16 cellular contexts compared by ENCODE assay signal in the genomic region with DNA sequence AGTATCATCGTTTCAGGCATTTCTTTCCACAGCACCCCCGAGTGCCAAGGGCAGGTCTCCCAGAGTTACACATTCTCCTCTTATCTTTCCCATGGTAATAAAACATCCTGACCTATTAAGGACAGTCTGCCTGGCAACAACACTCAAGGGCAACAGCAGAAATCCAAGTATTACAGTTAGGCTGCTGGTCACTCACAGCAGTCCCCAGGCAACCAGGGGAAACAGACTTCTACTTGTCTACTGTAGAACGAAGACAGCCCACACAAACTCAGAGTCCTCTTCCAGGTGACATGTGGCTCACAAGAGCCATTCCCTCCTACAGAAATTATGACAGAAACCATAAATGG. TPM values are rescaled to one million over a fixed set of nuclear protein-coding genes. Genes with fewer than 3 reads are reported as not detected.
DNase-seq lines count a peak whose midpoint lies in the region; ATAC-seq and TF ChIP-seq lines count a peak whose summit lies in the region.
"Had no signal": no experiment of that assay in that cellular context is flagged by ENCODE, and none has a peak within 500 bp of the region (broad histone marks: within the 10 kb centered on the region; RNA-seq: fewer than 3 reads in every experiment).

No MANE protein-coding gene starts in this region.

- CTCF ChIA-PET in activated CD4-positive, alpha-beta memory T cell treated with anti-CD3 and anti-CD28 coated beads, Interleukin-2, amount 10 ng/mL, durations not matched to agents 7 days and 5 days (lab: Charles Lee), result interaction anchor here (0.8 to 2.4 kb wide), 2 partner anchors 42 to 46 kb away, joined by 3 to 7 read pairs; no protein-coding TSS in a partner anchor

- H3K27ac Mint-ChIP-seq in activated CD4-positive, alpha-beta memory T cell treated with anti-CD3 and anti-CD28 coated beads, Interleukin-2, amount 10 ng/mL, durations not matched to agents 7 days and 5 days, result no peak overlapping the region
- H3K27ac Mint-ChIP-seq: activated CD4-positive, alpha-beta memory T cell treated with anti-CD3 and anti-CD28 coated beads for 36 hours had no signal

- no peak overlapping the region for H3K4me2 ChIP-seq in mesenchymal stem cell (ENCODE audit: low read length, poor library complexity, severe bottlenecking)

- intact Hi-C loops in left ventricle myocardium inferior (cut with micrococcal nuclease), result no loop called here
- intact Hi-C loops in upper lobe of right lung (cut with DNase I), result no loop called here

- H3K4me3 Mint-ChIP-seq in activated CD4-positive, alpha-beta memory T cell treated with anti-CD3 and anti-CD28 coated beads, Interleukin-2, amount 10 ng/mL, durations not matched to agents 7 days and 5 days, result no peak overlapping the region
- H3K4me3 Mint-ChIP-seq: activated CD4-positive, alpha-beta memory T cell treated with anti-CD3 and anti-CD28 coated beads for 36 hours had no signal

- TF ChIP-seq CTCF in left ventricle myocardium inferior (IDR thresholded peaks at IDR 0.05; ENCODE audit: borderline replicate concordance), result no peak
- no peak for TF ChIP-seq CTCF in upper lobe of right lung (IDR thresholded peaks at IDR 0.05)

- H3K4me3 ChIP-seq in left ventricle myocardium inferior, result no peak overlapping the region
- H3K4me3 ChIP-seq in mesenchymal stem cell (ENCODE audit: insufficient read depth in 1 of 2, low read depth in 1 of 2, low read length in 2 of 2), result no peak overlapping the region
- no peak overlapping the region for H3K4me3 ChIP-seq in upper lobe of right lung
- H3K4me3 ChIP-seq: colonic mucosa, GM23248, suprapubic skin had no signal

- peak; percentile 32 for DNase-seq in NCI-H146 (lab: John Stamatoyannopoulos, UW)
- no peak for DNase-seq in NCI-H146 treated with DMSO at 0.1 percent for 48 hours (lab: John Stamatoyannopoulos, UW; ENCODE audit: unreplicated experiment)
- DNase-seq in left ventricle myocardium inferior, result no peak
- peak; percentile 33 for DNase-seq in mesenchymal stem cell
- DNase-seq in upper lobe of right lung, result no peak
- no peak for DNase-seq in NCI-H510A treated with DMSO at 0.1 percent for 48 hours (lab: John Stamatoyannopoulos, UW)
- DNase-seq in activated CD4-positive, alpha-beta memory T cell treated with anti-CD3 and anti-CD28 coated beads, Interleukin-2, amount 10 ng/mL, durations not matched to agents 7 days and 5 days, result no peak
- DNase-seq: activated CD4-positive, alpha-beta memory T cell treated with anti-CD3 and anti-CD28 coated beads for 36 hours; colonic mucosa; DMS79; GM23248; NCI-H2029; NCI-H526 treated with DMSO at 0.1 percent for 48 hours had no signal

- no peak overlapping the region for H4K91ac ChIP-seq in mesenchymal stem cell (ENCODE audit: low read length)

- H2BK120ac ChIP-seq in mesenchymal stem cell (ENCODE audit: low read depth, low read length), result no peak overlapping the region

- peaks cover 49% of the 10 kb centered on the region for H3K36me3 Mint-ChIP-seq in activated CD4-positive, alpha-beta memory T cell treated with anti-CD3 and anti-CD28 coated beads, Interleukin-2, amount 10 ng/mL, durations not matched to agents 7 days and 5 days (ENCODE audit: low read depth)

- no peak overlapping the region for H2BK15ac ChIP-seq in mesenchymal stem cell (ENCODE audit: low read depth, poor library complexity, severe bottlenecking)

- no peak overlapping the region for H2BK12ac ChIP-seq in mesenchymal stem cell (ENCODE audit: low read length in 2 of 2)

- H3K4me1 ChIP-seq in left ventricle myocardium inferior (peaks cover 20% of the 10 kb centered on the region), mesenchymal stem cell (ENCODE audit: control insufficient read depth, insufficient read depth, low read depth, low read length) (peaks cover 7% of the 10 kb centered on the region), upper lobe of right lung (peaks cover 5% of the 10 kb centered on the region)
- H3K4me1 ChIP-seq: colonic mucosa had no signal

- no peak overlapping the region for H2BK5ac ChIP-seq in mesenchymal stem cell (ENCODE audit: low read depth, low read length, poor library complexity, severe bottlenecking)

- peak overlapping the region; percentile 84 for H3K27ac ChIP-seq in left ventricle myocardium inferior (replicated peaks)
- H3K27ac ChIP-seq in mesenchymal stem cell (ENCODE audit: low read length, poor library complexity, severe bottlenecking), result no peak overlapping the region
- no peak overlapping the region for H3K27ac ChIP-seq in upper lobe of right lung
- H3K27ac ChIP-seq: 22Rv1, colonic mucosa, GM23248, suprapubic skin had no signal

- H3K9me3 ChIP-seq in left ventricle myocardium inferior (replicated peaks), result no peaks in the 10 kb centered on the region
- no peaks in the 10 kb centered on the region for H3K9me3 ChIP-seq in mesenchymal stem cell (ENCODE audit: control insufficient read depth, low read length)
- no peaks in the 10 kb centered on the region for H3K9me3 ChIP-seq in upper lobe of right lung
- H3K9me3 ChIP-seq: colonic mucosa, suprapubic skin had no signal

- peaks cover 4% of the 10 kb centered on the region for H3K4me1 Mint-ChIP-seq in activated CD4-positive, alpha-beta memory T cell treated with anti-CD3 and anti-CD28 coated beads, Interleukin-2, amount 10 ng/mL, durations not matched to agents 7 days and 5 days

- H3K27me3 Mint-ChIP-seq in activated CD4-positive, alpha-beta memory T cell treated with anti-CD3 and anti-CD28 coated beads, Interleukin-2, amount 10 ng/mL, durations not matched to agents 7 days and 5 days, result no peaks in the 10 kb centered on the region
- H3K27me3 Mint-ChIP-seq: activated CD4-positive, alpha-beta memory T cell treated with anti-CD3 and anti-CD28 coated beads for 36 hours had no signal

- H2AFZ ChIP-seq in mesenchymal stem cell (ENCODE audit: low read depth, low read length), result no peak overlapping the region
- H2AFZ ChIP-seq: GM23248 had no signal

- peaks cover 6% of the 10 kb centered on the region for H3K79me1 ChIP-seq in mesenchymal stem cell (replicated peaks; ENCODE audit: low read length, poor library complexity, severe bottlenecking)

- H3K27me3 ChIP-seq in left ventricle myocardium inferior (ENCODE audit: low read depth) (no peaks in the 10 kb centered on the region), mesenchymal stem cell (ENCODE audit: control insufficient read depth in 1 of 2, insufficient read depth in 1 of 2, low read length in 2 of 2) (no peaks in the 10 kb centered on the region), upper lobe of right lung (no peaks in the 10 kb centered on the region)
- H3K27me3 ChIP-seq: colonic mucosa, suprapubic skin had no signal

- peaks cover 2% of the 10 kb centered on the region for H3K9me3 Mint-ChIP-seq in activated CD4-positive, alpha-beta memory T cell treated with anti-CD3 and anti-CD28 coated beads, Interleukin-2, amount 10 ng/mL, durations not matched to agents 7 days and 5 days
- H3K9me3 Mint-ChIP-seq: activated CD4-positive, alpha-beta memory T cell treated with anti-CD3 and anti-CD28 coated beads for 36 hours had no signal

- H3K23ac ChIP-seq in mesenchymal stem cell (ENCODE audit: low read length in 2 of 2), result no peak overlapping the region

- no peak overlapping the region for H2AK5ac ChIP-seq in mesenchymal stem cell (ENCODE audit: low read length, severe bottlenecking)

- H3K4ac ChIP-seq in mesenchymal stem cell (ENCODE audit: low read depth in 1 of 2, low read length in 2 of 2), result no peak overlapping the region

- WGBS in mesenchymal stem cell, result 85% methylated on average over 3 of the region's 3 CpGs

- no peak overlapping the region for H4K8ac ChIP-seq in mesenchymal stem cell (ENCODE audit: low read length)

- H3K36me3 ChIP-seq in left ventricle myocardium inferior (peaks cover 51% of the 10 kb centered on the region), mesenchymal stem cell (ENCODE audit: control insufficient read depth in 1 of 2, insufficient read depth in 2 of 2, low read depth in 1 of 2, low read length in 2 of 2) (peaks cover 7 to 46% of the 10 kb centered on the region in 2 experiments), upper lobe of right lung (peaks cover 30% of the 10 kb centered on the region)
- H3K36me3 ChIP-seq: colonic mucosa had no signal

- H3K14ac ChIP-seq in mesenchymal stem cell (ENCODE audit: low read length in 2 of 2), result no peak overlapping the region

- POLR2A ChIA-PET in activated CD4-positive, alpha-beta memory T cell treated with anti-CD3 and anti-CD28 coated beads, Interleukin-2, amount 10 ng/mL, durations not matched to agents 7 days and 5 days (lab: Charles Lee), result no interaction called here

- peak; percentile 58 for ATAC-seq in upper lobe of right lung
- no peak for ATAC-seq in HG03460 (IDR thresholded peaks at IDR 0.05; ENCODE audit: unreplicated experiment)

- H3K18ac ChIP-seq in mesenchymal stem cell (ENCODE audit: low read depth in 1 of 2, low read length in 2 of 2), result no peak overlapping the region

- no peak overlapping the region for H3K9ac ChIP-seq in mesenchymal stem cell (ENCODE audit: low read length)
- H3K9ac ChIP-seq: GM23248 had no signal

RNA-seq across cellular contexts. Expression of a gene that starts 24.3 kb away (rescaled TPM):
- 21.6 TPM for total RNA-seq in left ventricle myocardium inferior
- polyA plus RNA-seq in mesenchymal stem cell (2013, experiment 1 of 2), result 13.2 TPM
- polyA plus RNA-seq in mesenchymal stem cell (2013, experiment 2 of 2), result 14.0 TPM
- 24.7 TPM for total RNA-seq in upper lobe of right lung
- total RNA-seq in activated CD4-positive, alpha-beta memory T cell treated with anti-CD3 and anti-CD28 coated beads, Interleukin-2, amount 10 ng/mL, durations not matched to agents 7 days and 5 days, result 10 to 100 TPM; 18.5 to 19.0 TPM

Comparison
In these comparisons a context has a peak if more than half of its experiments do, and no peak if none do; other contexts are left out.
1. DNase-seq: peak in NCI-H146 (single experiment) and mesenchymal stem cell (single experiment); none in NCI-H146 treated with DMSO at 0.1 percent for 48 hours (single experiment), left ventricle myocardium inferior (single experiment), upper lobe of right lung (single experiment), NCI-H510A treated with DMSO at 0.1 percent for 48 hours (single experiment) and activated CD4-positive, alpha-beta memory T cell treated with anti-CD3 and anti-CD28 coated beads, Interleukin-2, amount 10 ng/mL, durations not matched to agents 7 days and 5 days (single experiment).